ENCODE assay signal across 32 cellular contexts in the genomic region with DNA sequence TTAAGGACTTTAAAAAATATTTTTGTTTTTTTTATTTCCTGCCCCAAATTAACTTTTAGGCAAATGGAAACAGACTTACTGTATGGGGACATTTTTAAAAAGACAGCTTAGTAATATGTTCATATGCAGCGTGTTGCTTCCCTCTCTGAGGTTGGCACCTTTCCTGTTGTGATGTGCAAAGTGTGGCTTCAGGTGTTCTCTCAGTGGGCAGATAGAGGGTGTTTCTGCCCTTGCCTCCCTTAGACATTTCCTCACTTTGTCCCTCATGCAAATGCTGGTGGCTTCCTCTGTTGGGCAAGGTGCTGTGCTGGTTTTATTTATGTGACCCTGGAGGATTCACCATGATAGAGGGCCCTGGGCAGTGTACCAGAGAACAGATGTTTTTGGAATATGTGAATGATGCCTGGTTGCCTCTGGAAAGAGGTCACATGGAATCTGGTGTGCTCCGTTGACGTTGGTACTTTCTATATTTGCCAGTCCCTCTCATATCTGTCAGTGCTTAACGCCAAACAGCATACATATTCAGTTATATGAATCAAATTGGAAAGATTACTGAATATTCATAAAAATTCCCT.
DNase-seq lines count a peak whose midpoint lies in the region; ATAC-seq, FAIRE-seq and TF ChIP-seq lines count a peak whose summit lies in the region.
"Had no signal": no experiment of that assay in that cellular context is flagged by ENCODE, and none has a peak within 500 bp of the region (broad histone marks: within the 10 kb centered on the region; RNA-seq: fewer than 3 reads in every experiment).

No MANE protein-coding gene starts in this region.

- H3K36me3 ChIP-seq in heart right ventricle = peaks cover 0 to 13% (median 0%) of the 10 kb centered on the region in 9 donors
- H3K36me3 ChIP-seq: cardiac muscle cell, SJSA1 had no signal

- CTCF ChIA-PET in HEK293T (lab: Yijun Ruan, JAX) = no interaction called here

- H3K4me1 ChIP-seq in heart right ventricle (peaks cover 0 to 13% (median 0%) of the 10 kb centered on the region in 9 donors), foreskin keratinocyte (no peaks in the 10 kb centered on the region)
- H3K4me1 ChIP-seq: colonic mucosa, suprapubic skin, upper lobe of left lung had no signal

- no peaks in the 10 kb centered on the region for H3K27me3 ChIP-seq in heart right ventricle
- no peaks in the 10 kb centered on the region for H3K27me3 ChIP-seq in foreskin keratinocyte
- H3K27me3 ChIP-seq: BLaER1 treated with 17β-estradiol and CSF1 and Interleukin-3, amounts not matched to agents 10 nM and 100 nM; cardiac muscle cell; colonic mucosa; SJSA1; suprapubic skin; upper lobe of left lung had no signal

- TF ChIP-seq CTCF in LNCaP clone FGC (IDR thresholded peaks at IDR 0.05; ENCODE audit: control insufficient read depth, extremely low read depth, insufficient read depth) (no peak), heart right ventricle (IDR thresholded peaks at IDR 0.05) (no peak), foreskin keratinocyte (conservative IDR thresholded peaks at IDR 0.05) (no peak)

- FAIRE-seq in GM18507 (lab: Jason Lieb, UNC) (peak; percentile 50), GM19239 (lab: Jason Lieb, UNC) (no peak)
- FAIRE-seq: astrocyte, GM12891, TTC549 had no signal

- peaks cover 0 to 7% (median 0%) of the 10 kb centered on the region in 11 donors for H3K9me3 ChIP-seq in heart right ventricle
- H3K9me3 ChIP-seq: colonic mucosa, SJSA1, suprapubic skin had no signal

- peak; percentile 16 to 92 (median 74) for ATAC-seq in heart right ventricle
- ATAC-seq in foreskin keratinocyte = no peak
- ATAC-seq: activated naive CD8-positive, alpha-beta T cell treated with anti-CD3 and anti-CD28 coated beads, Interleukin-2, amount 50 U/mL, for 24 hours; activated T-cell treated with anti-CD3 and anti-CD28 coated beads, Interleukin-2, amount 50 U/mL, for 72 hours; left colon; stimulated activated effector memory CD8-positive, alpha-beta T cell treated with anti-CD3 and anti-CD28 coated beads, Interleukin-12 subunit alpha, Interleukin-12 subunit beta, amount 100 ng/mL, for 72 hours had no signal

- WGBS in heart right ventricle, 2 donors = 56 to 66% methylated on average over 4 of the region's 4 CpGs

- DNase-seq in GM18507 (ENCODE audit: extremely low spot score, insufficient read length, low read depth) (no peak), GM19239 (ENCODE audit: insufficient read length, low spot score) (peak; percentile 3), LNCaP clone FGC (ENCODE audit: low read depth) (peak; percentile 56), heart right ventricle (peak in 1 of 2 donors; percentile 14), foreskin keratinocyte (no peak), HEK293T (ENCODE audit: extremely low spot score) (no peak)
- no peak for DNase-seq in activated CD4-positive, alpha-beta T cell treated with anti-CD3 and anti-CD28 coated beads for 4 hours
- DNase-seq: activated CD4-positive, alpha-beta T cell treated with anti-CD3 and anti-CD28 coated beads, Interleukin-2, amount 50 U/mL, for 4 hours; activated naive CD4-positive, alpha-beta T cell; activated naive CD8-positive, alpha-beta T cell treated with anti-CD3 and anti-CD28 coated beads, Interleukin-2, amount 50 U/mL, for 24 hours; activated T-cell treated with anti-CD3 and anti-CD28 coated beads, Interleukin-2, amount 50 U/mL, for 72 hours; colonic mucosa; DMS53; effector CD4-positive, alpha-beta T cell; HCEC 1CT; KG1; left colon; NCI-H1417; NCI-H2029; NCI-H226; NCI-H526 treated with DMSO at 0.1 percent for 48 hours; stimulated activated CD4-positive, alpha-beta T cell treated with anti-CD3 and anti-CD28 coated beads, Interleukin-15, amount 100 ng/mL, for 24 hours; upper lobe of left lung had no signal

- H3K4me3 ChIP-seq in LNCaP clone FGC (ENCODE audit: low read depth, low read length) (peak overlapping the region; percentile 27), heart right ventricle (no peak overlapping the region)
- H3K4me3 ChIP-seq: BLaER1 treated with 17β-estradiol and CSF1 and Interleukin-3, amounts not matched to agents 10 nM and 100 nM; cardiac muscle cell; colonic mucosa; SJSA1; suprapubic skin; upper lobe of left lung had no signal

- intact Hi-C loops in heart right ventricle (cut with DNase I) = loop anchor here in 1 of 10 donors (10.0 kb wide), 1 partner anchor 199 kb away; no protein-coding TSS in a partner anchor

- H3K27ac ChIP-seq in heart right ventricle = peak overlapping the region in 7 of 10 donors; percentile 1 to 44 (median 30)
- no peak overlapping the region for H3K27ac ChIP-seq in foreskin keratinocyte
- H3K27ac ChIP-seq: BLaER1 treated with 17β-estradiol and CSF1 and Interleukin-3, amounts not matched to agents 10 nM and 100 nM; cardiac muscle cell; colonic mucosa; HL-60; SJSA1; suprapubic skin; upper lobe of left lung had no signal

- POLR2A ChIA-PET in HEK293T (lab: Yijun Ruan, JAX) = no interaction called here

TF ChIP-seq in HEK293T, 16 proteins besides CTCF, POLR2A, EP300 and RAD21:
- TF ChIP-seq BHLHE40 (IDR thresholded peaks at IDR 0.05; ENCODE audit: borderline replicate concordance) (no peak), ELF4 (IDR thresholded peaks at IDR 0.05) (no peak), FOXA1 (IDR thresholded peaks at IDR 0.05) (no peak), CTBP1 (IDR thresholded peaks at IDR 0.05; ENCODE audit: borderline replicate concordance) (no peak), NFRKB (IDR thresholded peaks at IDR 0.05) (no peak), L3MBTL2 (conservative IDR thresholded peaks at IDR 0.05) (no peak), TARDBP (IDR thresholded peaks at IDR 0.05) (no peak), ZNF384 (IDR thresholded peaks at IDR 0.05) (no peak)

Comparison
In these comparisons a context has a peak if more than half of its experiments do, and no peak if none do; other contexts are left out.
1. DNase-seq: peak in GM19239 (single experiment) and LNCaP clone FGC (single experiment); none in GM18507 (single experiment), foreskin keratinocyte (0 of 2), HEK293T (single experiment) and activated CD4-positive, alpha-beta T cell treated with anti-CD3 and anti-CD28 coated beads for 4 hours (0 of 2).